Comparison of ENCODE assay signal across 8 cellular contexts in the genomic region with DNA sequence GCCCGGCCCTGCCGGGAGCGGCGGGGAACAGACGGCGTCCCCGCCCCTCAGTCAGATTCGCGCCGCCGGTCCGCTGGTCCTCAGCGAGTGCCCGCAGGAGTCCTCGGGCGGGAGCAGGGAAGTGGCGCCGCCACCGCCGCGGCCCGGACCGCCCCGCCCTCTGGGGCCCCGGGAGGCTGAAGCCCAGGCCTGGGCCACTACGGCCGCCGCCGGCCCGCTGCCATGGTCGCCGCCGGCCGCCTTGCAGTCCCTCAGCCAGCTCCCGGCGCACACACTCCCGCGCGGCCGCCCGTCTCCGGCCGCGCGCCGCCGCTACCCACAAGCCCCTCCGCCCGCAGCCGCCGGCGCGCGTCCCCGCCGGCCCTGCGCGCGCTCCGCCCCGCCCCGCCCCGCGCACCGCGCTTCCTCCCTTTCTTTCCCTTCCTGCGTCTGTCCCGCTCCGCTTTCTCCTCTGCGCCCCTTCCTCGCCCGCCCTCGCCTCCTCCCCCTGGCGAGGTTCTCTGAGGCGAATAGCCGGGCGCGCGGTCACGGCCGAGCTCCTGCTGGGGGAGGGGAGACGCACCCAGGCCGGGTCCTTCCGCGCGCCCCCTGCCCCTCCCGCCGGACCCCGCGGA.
DNase-seq lines count a peak whose midpoint lies in the region; ATAC-seq and TF ChIP-seq lines count a peak whose summit lies in the region.

A gene (minus strand): TSS at position 295 of the 614 bp plus-strand sequence. CDS start 500 bp downstream, outside the sequence.

- peak within 1 kb of the TSS; percentile 82 for H3K4me3 ChIP-seq in effector memory CD4-positive, alpha-beta T cell (ENCODE audit: insufficient read depth, low read depth, low read length, poor library complexity, severe bottlenecking)

- no peaks in the 10 kb centered on the region for H3K36me3 Mint-ChIP-seq in memory B cell

- H3K9me3 ChIP-seq in effector memory CD4-positive, alpha-beta T cell (ENCODE audit: control insufficient read depth, low read length): no peaks in the 10 kb centered on the region

- H3K27me3 ChIP-seq in effector memory CD4-positive, alpha-beta T cell (replicated peaks; ENCODE audit: control insufficient read depth, insufficient read depth, low read length, poor library complexity, severe bottlenecking): no peaks in the 10 kb centered on the region

- H3K4me3 Mint-ChIP-seq in memory B cell: peak within 1 kb of the TSS; percentile 96

- ATAC-seq in GM19351 (IDR thresholded peaks at IDR 0.05; ENCODE audit: unreplicated experiment): peak; percentile 55
- peak; percentile 47 for ATAC-seq in HG03520 (IDR thresholded peaks at IDR 0.05; ENCODE audit: unreplicated experiment)
- ATAC-seq in memory B cell (ENCODE audit: low read depth): peak; percentile 74

- H3K4me1 ChIP-seq in effector memory CD4-positive, alpha-beta T cell (ENCODE audit: control insufficient read depth, insufficient read depth, low read length, poor library complexity, severe bottlenecking): peaks cover 15% of the 10 kb centered on the region

- H3K36me3 ChIP-seq in effector memory CD4-positive, alpha-beta T cell (ENCODE audit: control insufficient read depth, insufficient read depth, low read length): no peaks in the 10 kb centered on the region

- TF ChIP-seq CTCF in C4-2B (conservative IDR thresholded peaks at IDR 0.05): no peak

- H3K27me3 Mint-ChIP-seq in memory B cell: no peaks in the 10 kb centered on the region

- H3K27ac ChIP-seq in C4-2B: peak within 1 kb of the TSS; percentile 96
- H3K27ac ChIP-seq in effector memory CD4-positive, alpha-beta T cell (ENCODE audit: insufficient read depth, low read length, poor library complexity, severe bottlenecking): peak within 1 kb of the TSS; percentile 48

- peak within 1 kb of the TSS; percentile 81 for H3K27ac Mint-ChIP-seq in memory B cell

- DNase-seq in NCI-H82 treated with DMSO at 0.1 percent for 48 hours (lab: John Stamatoyannopoulos, UW; ENCODE audit: unreplicated experiment) (peak; percentile 82), memory B cell (ENCODE audit: low spot score in 2 of 2) (peak; percentile 54 to 61)
- peak; percentile 87 for DNase-seq in activated CD8-positive, alpha-beta memory T cell treated with anti-CD3 and anti-CD28 coated beads for 24 hours
- peak; percentile 46 to 53 (median 52) for DNase-seq in effector memory CD4-positive, alpha-beta T cell
- DNase-seq in stimulated activated CD8-positive, alpha-beta memory T cell treated with anti-CD3 and anti-CD28 coated beads, Interleukin-12 subunit alpha, Interleukin-12 subunit beta, amount 100 ng/mL, for 4 hours (ENCODE audit: low read depth): peak; percentile 50

- peaks cover 13% of the 10 kb centered on the region for H3K4me1 Mint-ChIP-seq in memory B cell

- no peaks in the 10 kb centered on the region for H3K9me3 Mint-ChIP-seq in memory B cell

Comparison
In these comparisons a context has a peak if more than half of its experiments do, and no peak if none do; other contexts are left out.
1. Peak in every context shown above with its lines: DNase-seq, ATAC-seq, H3K4me3 ChIP-seq and H3K27ac ChIP-seq.